In genomic region chr1:206634365-206635079, GRCh38 we compare ENCODE assay signal across 8 cellular contexts. TPM values are rescaled to one million over a fixed set of nuclear protein-coding genes. Genes with fewer than 3 reads are reported as not detected.
A peak's percentile ranks its signal among the peaks of the same experiment; 100 is the strongest.
DNase-seq lines count a peak whose midpoint lies in the region; ATAC-seq lines count a peak whose summit lies in the region.

No MANE protein-coding gene starts in this region.

- ATAC-seq in HG02759 (IDR thresholded peaks at IDR 0.05; ENCODE audit: unreplicated experiment), result no peak

- in situ Hi-C loops in ACHN (cut with HindIII; ENCODE audit: low pct_ligation_motif_present, low pct_unique_long_range_greater_than_20kb, low sequenced_read_pairs), result no loop called here

- DNase-seq in ACHN (peak; percentile 93), H4 (ENCODE audit: low spot score) (peak; percentile 74), NCI-H446 treated with DMSO at 0.1 percent for 48 hours (lab: John Stamatoyannopoulos, UW) (peak; percentile 75), kidney tubule cell (ENCODE audit: low spot score) (peak; percentile 83)
- peak; percentile 85 for DNase-seq in activated CD4-positive, alpha-beta T cell treated with anti-CD3 and anti-CD28 coated beads for 48 hours
- peak; percentile 88 for DNase-seq in stimulated activated CD4-positive, alpha-beta T cell treated with anti-CD3 and anti-CD28 coated beads, Interleukin-15, amount 100 ng/mL, for 24 hours

- H3K27ac ChIP-seq in cingulate gyrus (ENCODE audit: low read depth, low read length), result peak overlapping the region; percentile 69

RNA-seq across cellular contexts. Expression of gene DYRK3, which starts 0.8 kb away (rescaled TPM):
- 13.4 and 19.6 TPM in 2 replicates for total RNA-seq in H4 (2014; rRNA removed; shearing (Covaris generic))

RNA-seq across cellular contexts. Expression of gene EIF2D, which starts 22.3 kb away (rescaled TPM):
- 43.3 and 45.4 TPM in 2 replicates for total RNA-seq in H4 (2014; rRNA removed; shearing (Covaris generic))

RNA-seq across cellular contexts. Expression of gene MAPKAPK2, which starts 50.2 kb away (rescaled TPM):
- 11.8 and 12.7 TPM in 2 replicates for total RNA-seq in H4 (2014; rRNA removed; shearing (Covaris generic))
